ENCODE assay signal across 2 cellular contexts in the genomic region with DNA sequence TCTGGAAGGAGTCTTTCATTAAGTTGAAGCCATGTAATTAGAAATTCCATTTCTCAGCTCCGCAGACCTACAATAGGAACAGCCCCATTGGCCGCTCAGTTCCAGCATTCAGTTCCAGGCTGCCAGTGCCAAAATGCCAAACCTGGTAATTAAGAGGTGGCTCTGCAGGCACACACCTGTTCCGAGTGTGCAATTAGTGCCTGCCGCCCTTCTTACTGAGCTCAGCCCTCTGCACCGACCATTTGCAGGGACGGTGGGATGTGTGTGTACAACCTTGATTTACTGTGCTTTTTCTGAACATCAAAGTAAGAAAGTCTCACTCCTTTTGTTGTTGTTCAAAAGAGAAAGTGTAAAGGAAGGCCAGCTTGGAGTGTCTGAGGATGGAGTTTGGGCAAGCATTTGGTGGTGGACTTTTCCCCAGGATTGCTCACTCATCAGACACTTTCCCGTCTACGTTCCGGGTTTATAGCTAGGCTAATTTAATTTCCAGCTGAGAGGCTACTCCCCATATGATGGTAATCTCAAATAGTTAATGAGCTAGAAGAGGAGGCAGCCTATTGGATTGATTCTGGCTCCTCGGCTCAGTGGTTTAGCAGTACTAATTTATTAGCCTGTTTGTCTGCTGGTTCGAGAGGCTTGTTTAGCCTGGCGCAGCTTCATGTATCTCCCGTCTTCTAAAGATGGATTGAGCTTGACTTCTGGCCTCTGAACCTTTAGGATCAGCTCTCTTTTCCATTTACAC.
TF ChIP-seq lines count a peak whose summit lies in the region.

No MANE protein-coding gene starts in this region.

TF ChIP-seq in HepG2, 621 proteins besides CTCF, POLR2A, EP300 and RAD21 (continued from another document and continues in another):
- TF ChIP-seq ZNF605 (CRISPR knock-in tag; IDR thresholded peaks at IDR 0.05), result 0 out of 2 replicates have a peak, but pooled peaks have one; percentile 25
- no peak for TF ChIP-seq SNRNP70 (IDR thresholded peaks at IDR 0.05; ENCODE audit: low read depth, low read length)
- no peak for TF ChIP-seq ZNF10 (CRISPR knock-in tag; IDR thresholded peaks at IDR 0.05; ENCODE audit: borderline replicate concordance, low read depth)
- TF ChIP-seq ZNF281 (CRISPR knock-in tag; IDR thresholded peaks at IDR 0.05; ENCODE audit: borderline replicate concordance), result no peak
- no peak for TF ChIP-seq KDM2A (CRISPR knock-in tag; IDR thresholded peaks at IDR 0.05; ENCODE audit: borderline replicate concordance, low read depth)
- no peak for TF ChIP-seq ZNF180 (CRISPR knock-in tag; IDR thresholded peaks at IDR 0.05; ENCODE audit: borderline replicate concordance, low read depth)
- no peak for TF ChIP-seq PCBP2 (optimal IDR thresholded peaks at IDR 0.05; ENCODE audit: low read depth, low read length, poor library complexity, severe bottlenecking)
- TF ChIP-seq HOXD1 (CRISPR knock-in tag; IDR thresholded peaks at IDR 0.05), result no peak
- no peak for TF ChIP-seq ZFYVE20 (CRISPR knock-in tag; IDR thresholded peaks at IDR 0.05; ENCODE audit: borderline replicate concordance, low read depth)
- TF ChIP-seq RAD51 (IDR thresholded peaks at IDR 0.05; ENCODE audit: borderline replicate concordance), result no peak
- TF ChIP-seq ZBTB40 (IDR thresholded peaks at IDR 0.05), result no peak
- TF ChIP-seq ZBTB40 (CRISPR knock-in tag; IDR thresholded peaks at IDR 0.05), result no peak

TF ChIP-seq in WTC11, 78 proteins besides CTCF, POLR2A, EP300 and RAD21 (continued from another document):
- TF ChIP-seq, protein P1, sequence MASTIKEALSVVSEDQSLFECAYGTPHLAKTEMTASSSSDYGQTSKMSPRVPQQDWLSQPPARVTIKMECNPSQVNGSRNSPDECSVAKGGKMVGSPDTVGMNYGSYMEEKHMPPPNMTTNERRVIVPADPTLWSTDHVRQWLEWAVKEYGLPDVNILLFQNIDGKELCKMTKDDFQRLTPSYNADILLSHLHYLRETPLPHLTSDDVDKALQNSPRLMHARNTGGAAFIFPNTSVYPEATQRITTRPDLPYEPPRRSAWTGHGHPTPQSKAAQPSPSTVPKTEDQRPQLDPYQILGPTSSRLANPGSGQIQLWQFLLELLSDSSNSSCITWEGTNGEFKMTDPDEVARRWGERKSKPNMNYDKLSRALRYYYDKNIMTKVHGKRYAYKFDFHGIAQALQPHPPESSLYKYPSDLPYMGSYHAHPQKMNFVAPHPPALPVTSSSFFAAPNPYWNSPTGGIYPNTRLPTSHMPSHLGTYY (CRISPR knock-in tag; IDR thresholded peaks at IDR 0.05), result no peak
- TF ChIP-seq CREM (CRISPR knock-in tag; IDR thresholded peaks at IDR 0.05), result no peak
- TF ChIP-seq NR3C1 (CRISPR knock-in tag; conservative IDR thresholded peaks at IDR 0.05; ENCODE audit: low read depth), result no peak
- no peak for TF ChIP-seq GTF2I (CRISPR knock-in tag; conservative IDR thresholded peaks at IDR 0.05)
- TF ChIP-seq ZNF512 (CRISPR knock-in tag; IDR thresholded peaks at IDR 0.05; ENCODE audit: borderline replicate concordance), result no peak
- TF ChIP-seq ZNF263 (CRISPR knock-in tag; IDR thresholded peaks at IDR 0.05; ENCODE audit: low read depth), result no peak
- TF ChIP-seq SOX15 (CRISPR knock-in tag; IDR thresholded peaks at IDR 0.05), result no peak
TF ChIP-seq in WTC11: peak in this region for 0.
